16 cellular contexts compared by ENCODE assay signal in the genomic region with DNA sequence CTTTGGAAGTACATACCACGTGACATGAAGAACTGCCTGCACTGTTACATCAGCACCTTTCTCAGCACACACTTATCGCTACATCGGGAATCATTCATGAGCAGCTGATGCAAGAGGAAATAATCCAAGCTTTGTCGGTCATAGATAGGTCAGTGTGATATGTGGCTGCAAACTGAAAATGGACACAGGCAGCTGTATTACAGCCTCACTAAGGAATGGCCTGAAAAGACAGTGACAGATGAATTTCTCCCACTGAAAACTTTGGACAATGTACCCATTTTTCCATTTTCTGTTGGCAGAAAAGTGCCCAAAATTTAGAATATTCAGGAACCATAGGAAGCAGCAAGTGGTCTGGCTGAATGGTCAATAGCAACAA.
"Had no signal": no experiment of that assay in that cellular context is flagged by ENCODE, and none has a peak within 500 bp of the region (broad histone marks: within the 10 kb centered on the region; RNA-seq: fewer than 3 reads in every experiment).

No MANE protein-coding gene starts in this region.

- H3K27ac ChIP-seq: psoas muscle, suprapubic skin had no signal

- H3K4me3 ChIP-seq: lung, psoas muscle, suprapubic skin had no signal

- H3K4me1 ChIP-seq: psoas muscle, suprapubic skin had no signal

- H3K27me3 Mint-ChIP-seq: central memory CD8-positive, alpha-beta T cell; natural killer cell treated with Interleukin-12 subunit alpha and Interleukin-12 subunit beta and Interleukin-15 and Interleukin-18, amount 100 ng/mL, for 72 hours had no signal

- H3K27me3 ChIP-seq: suprapubic skin had no signal

- ATAC-seq: activated naive CD4-positive, alpha-beta T cell treated with anti-CD3 and anti-CD28 coated beads, Interleukin-2, amount 50 U/mL, for 72 hours; natural killer cell treated with Interleukin-12 subunit alpha and Interleukin-12 subunit beta and Interleukin-15 and Interleukin-18, amount 100 ng/mL, for 72 hours; psoas muscle had no signal

- H3K36me3 Mint-ChIP-seq: activated naive CD4-positive, alpha-beta T cell treated with anti-CD3 and anti-CD28 coated beads, Interleukin-2, amount 50 U/mL, for 72 hours; brain had no signal

- H3K4me1 Mint-ChIP-seq: brain; central memory CD8-positive, alpha-beta T cell had no signal

- H3K36me3 ChIP-seq: suprapubic skin had no signal

- H3K9me3 ChIP-seq: psoas muscle, suprapubic skin had no signal

- H3K9me3 Mint-ChIP-seq: T-helper 1 cell treated with Interleukin-12 subunit alpha and Interleukin-12 subunit beta and Interleukin-4 antibody, amounts not matched to agents 30 μg/mL and 1 μg/mL, for 36 hours had no signal

- H3K4me3 Mint-ChIP-seq: brain; central memory CD8-positive, alpha-beta T cell; natural killer cell treated with Interleukin-12 subunit alpha and Interleukin-12 subunit beta and Interleukin-15 and Interleukin-18, amount 100 ng/mL, for 72 hours; T-helper 1 cell treated with Interleukin-12 subunit alpha and Interleukin-12 subunit beta and Interleukin-4 antibody, amounts not matched to agents 30 μg/mL and 1 μg/mL, for 36 hours had no signal

- H3K27ac Mint-ChIP-seq: activated naive CD4-positive, alpha-beta T cell treated with anti-CD3 and anti-CD28 coated beads, Interleukin-2, amount 50 U/mL, for 72 hours; natural killer cell treated with Interleukin-12 subunit alpha and Interleukin-12 subunit beta and Interleukin-15 and Interleukin-18, amount 100 ng/mL, for 72 hours; T-helper 1 cell treated with Interleukin-12 subunit alpha and Interleukin-12 subunit beta and Interleukin-4 antibody, amounts not matched to agents 30 μg/mL and 1 μg/mL, for 36 hours had no signal

- DNase-seq: activated T-cell treated with anti-CD3 and anti-CD28 coated beads, Interleukin-2, amount 50 U/mL, for 1 hour; amniotic stem cell; cortex of kidney; effector memory CD4-positive, alpha-beta T cell; hippocampal formation; nucleus accumbens; psoas muscle; stimulated activated CD4-positive, alpha-beta T cell treated with anti-CD3 and anti-CD28 coated beads, Interleukin-12 subunit alpha, Interleukin-12 subunit beta, amount 100 ng/mL, for 4 hours; stimulated activated naive CD4-positive, alpha-beta T cell treated with Interleukin-2 at 50 U/mL for 16 hours had no signal
